Comparison of ENCODE assay signal across 10 cellular contexts in the genomic region with DNA sequence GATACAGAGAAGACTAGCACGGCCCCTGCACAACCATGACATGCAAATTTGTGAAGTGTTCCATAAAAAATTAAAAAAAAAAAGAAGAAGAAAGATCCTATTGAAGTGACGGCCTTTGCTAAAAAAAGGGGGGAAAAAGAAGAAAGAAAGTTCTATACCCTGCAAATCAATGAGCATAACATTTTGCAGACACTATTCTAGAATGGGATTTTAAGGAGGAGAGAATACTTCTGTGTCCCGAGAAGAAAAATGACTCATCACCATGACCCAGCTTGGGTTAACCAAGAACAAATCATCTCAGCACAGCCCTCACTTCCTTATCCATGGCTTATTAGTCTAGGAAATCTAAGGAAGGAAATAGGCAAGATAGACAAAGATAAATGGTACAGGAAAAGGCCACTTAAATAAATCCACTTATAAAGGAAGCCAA. TPM values are rescaled to one million over a fixed set of nuclear protein-coding genes. Genes with fewer than 3 reads are reported as not detected.
DNase-seq lines count a peak whose midpoint lies in the region; ATAC-seq and TF ChIP-seq lines count a peak whose summit lies in the region.
"Had no signal": no experiment of that assay in that cellular context is flagged by ENCODE, and none has a peak within 500 bp of the region (broad histone marks: within the 10 kb centered on the region; RNA-seq: fewer than 3 reads in every experiment).

No MANE protein-coding gene starts in this region.

- TF ChIP-seq CTCF in PC-3 (conservative IDR thresholded peaks at IDR 0.05; ENCODE audit: low read depth, low read length) (no peak), epithelial cell of esophagus (IDR thresholded peaks at IDR 0.05; ENCODE audit: insufficient read depth, low read depth, low read length, missing control alignments) (no peak), sigmoid colon (IDR thresholded peaks at IDR 0.05) (no peak), stomach (IDR thresholded peaks at IDR 0.05) (no peak)

- no peaks in the 10 kb centered on the region for H3F3A ChIP-seq in PC-3 (ENCODE audit: low read length, unreplicated experiment)

- POLR2A ChIA-PET in PC-3 (lab: Charles Lee; ENCODE audit: unreplicated experiment), result no interaction called here

- peaks cover 2% of the 10 kb centered on the region for H3K4me1 Mint-ChIP-seq in activated T-helper 2 cell treated with anti-CD3 and anti-CD28 coated beads, Interferon-gamma antibody, Interleukin-2, Interleukin-4, amounts not matched to agents 10 μg/mL and 5 μg/mL and 100 μg/mL, durations not matched to agents 14 hours and 24 hours and 36 hours (ENCODE audit: low read depth)

- H3K4me3 Mint-ChIP-seq in activated T-helper 2 cell treated with anti-CD3 and anti-CD28 coated beads, Interferon-gamma antibody, Interleukin-2, Interleukin-4, amounts not matched to agents 10 μg/mL and 5 μg/mL and 100 μg/mL, durations not matched to agents 14 hours and 24 hours and 36 hours (ENCODE audit: low read depth), result no peak overlapping the region

- no peak overlapping the region for H3K4me2 ChIP-seq in PC-3 (ENCODE audit: low read length)

- peaks cover 11% of the 10 kb centered on the region for H3K27me3 Mint-ChIP-seq in activated T-helper 2 cell treated with anti-CD3 and anti-CD28 coated beads, Interferon-gamma antibody, Interleukin-2, Interleukin-4, amounts not matched to agents 10 μg/mL and 5 μg/mL and 100 μg/mL, durations not matched to agents 14 hours and 24 hours and 36 hours (ENCODE audit: low read depth)

- H3K9me3 ChIP-seq in PC-3 (ENCODE audit: low read length) (no peaks in the 10 kb centered on the region), sigmoid colon (no peaks in the 10 kb centered on the region), stomach (no peaks in the 10 kb centered on the region)

- no peaks in the 10 kb centered on the region for H3K9me2 ChIP-seq in PC-3 (replicated peaks; ENCODE audit: low read length)

- CTCF ChIA-PET in PC-3 (lab: Charles Lee), result interaction anchor here (0.7 kb wide), 1 partner anchor 14 kb away, joined by 3 read pairs; no protein-coding TSS in a partner anchor

- WGBS in sigmoid colon, 2 donors, result 64 to 75% methylated on average over 3 of the region's 3 CpGs
- 65 to 71% (median 67%) methylated on average over 3 of the region's 3 CpGs for WGBS in stomach, 5 donors

- ATAC-seq in PC-3 (peak; percentile 80), GM19455 (IDR thresholded peaks at IDR 0.05; ENCODE audit: unreplicated experiment) (no peak)
- ATAC-seq: sciatic nerve had no signal

- BruUV-seq in PC-3 (replicated peaks; lab: Mats Ljungman, UMichigan), result no TSS peak

- no peaks in the 10 kb centered on the region for H3K36me3 Mint-ChIP-seq in activated T-helper 2 cell treated with anti-CD3 and anti-CD28 coated beads, Interferon-gamma antibody, Interleukin-2, Interleukin-4, amounts not matched to agents 10 μg/mL and 5 μg/mL and 100 μg/mL, durations not matched to agents 14 hours and 24 hours and 36 hours (ENCODE audit: low read depth)

- TF ChIP-seq EP300 in sigmoid colon (IDR thresholded peaks at IDR 0.05) (no peak), stomach (IDR thresholded peaks at IDR 0.05) (no peak)

- no peak overlapping the region for H3K27ac Mint-ChIP-seq in activated T-helper 2 cell treated with anti-CD3 and anti-CD28 coated beads, Interferon-gamma antibody, Interleukin-2, Interleukin-4, amounts not matched to agents 10 μg/mL and 5 μg/mL and 100 μg/mL, durations not matched to agents 14 hours and 24 hours and 36 hours

- H3K27me3 ChIP-seq in PC-3 (ENCODE audit: low read length) (no peaks in the 10 kb centered on the region), sigmoid colon (no peaks in the 10 kb centered on the region), stomach (no peaks in the 10 kb centered on the region)

- intact Hi-C loops in PC-3 (cut with micrococcal nuclease), result no loop called here
- intact Hi-C loops in sigmoid colon (cut with DNase I), result no loop called here
- intact Hi-C loops in stomach (cut with DNase I; ENCODE audit: low total_unique reads), result no loop called here
- intact Hi-C loops in activated T-helper 2 cell treated with anti-CD3 and anti-CD28 coated beads, Interferon-gamma antibody, Interleukin-2, Interleukin-4, amounts not matched to agents 10 μg/mL and 5 μg/mL and 100 μg/mL, durations not matched to agents 14 hours and 24 hours and 36 hours (cut with micrococcal nuclease), result no loop called here

- TF ChIP-seq POLR2A in sigmoid colon (IDR thresholded peaks at IDR 0.05) (no peak), stomach (IDR thresholded peaks at IDR 0.05) (no peak)

- H3K4me3 ChIP-seq in PC-3 (ENCODE audit: low read length), result no peak overlapping the region
- H3K4me3 ChIP-seq in epithelial cell of esophagus (ENCODE audit: low read length), result no peak overlapping the region
- H3K4me3 ChIP-seq in sigmoid colon, result no peak overlapping the region
- H3K4me3 ChIP-seq in stomach, result no peak overlapping the region
- H3K4me3 ChIP-seq: coronary artery had no signal

- H3K4me1 ChIP-seq in PC-3 (ENCODE audit: insufficient read depth, low read length), result peaks cover 5% of the 10 kb centered on the region; the same call in 1 of the 2 replicates
- no peaks in the 10 kb centered on the region for H3K4me1 ChIP-seq in sigmoid colon
- H3K4me1 ChIP-seq in stomach, result peaks cover 0 to 7% (median 0%) of the 10 kb centered on the region in 4 donors

- DNase-seq in H4 (ENCODE audit: low spot score), result peak; percentile 53
- peak; percentile 65 for DNase-seq in PC-3
- peak; percentile 75 for DNase-seq in epithelial cell of esophagus (ENCODE audit: low read depth)
- DNase-seq in sigmoid colon, result peak; percentile 26
- no peak for DNase-seq in stomach
- no peak for DNase-seq in activated T-helper 2 cell treated with anti-CD3 and anti-CD28 coated beads, Interferon-gamma antibody, Interleukin-2, Interleukin-4, amounts not matched to agents 10 μg/mL and 5 μg/mL and 100 μg/mL, durations not matched to agents 14 hours and 24 hours and 36 hours (ENCODE audit: low spot score)
- DNase-seq: NCI-H1436 treated with DMSO at 0.1 percent for 48 hours had no signal

- no peaks in the 10 kb centered on the region for H3K9me3 Mint-ChIP-seq in activated T-helper 2 cell treated with anti-CD3 and anti-CD28 coated beads, Interferon-gamma antibody, Interleukin-2, Interleukin-4, amounts not matched to agents 10 μg/mL and 5 μg/mL and 100 μg/mL, durations not matched to agents 14 hours and 24 hours and 36 hours

- H3K9ac ChIP-seq in PC-3 (ENCODE audit: low read length), result no peak overlapping the region

- no peaks in the 10 kb centered on the region for H3K36me3 ChIP-seq in PC-3 (ENCODE audit: low read depth, low read length)
- no peaks in the 10 kb centered on the region for H3K36me3 ChIP-seq in sigmoid colon
- no peaks in the 10 kb centered on the region for H3K36me3 ChIP-seq in stomach

- no peaks in the 10 kb centered on the region for H4K20me1 ChIP-seq in PC-3 (ENCODE audit: low read length)

- H2AFZ ChIP-seq in PC-3 (ENCODE audit: low read length), result no peak overlapping the region

- no peak overlapping the region for H3K27ac ChIP-seq in PC-3 (ENCODE audit: low read length)
- no peak overlapping the region for H3K27ac ChIP-seq in sigmoid colon
- no peak overlapping the region for H3K27ac ChIP-seq in stomach
- H3K27ac ChIP-seq: coronary artery had no signal

- no peaks in the 10 kb centered on the region for H3K79me2 ChIP-seq in PC-3 (ENCODE audit: low read length)

RNA-seq across cellular contexts. Expression of a gene that starts 7.4 kb away (rescaled TPM):
- 11.7 and 12.4 TPM in 2 replicates for total RNA-seq in H4 (2014; rRNA removed; shearing (Covaris generic))
- 21.2 and 23.0 TPM in 2 replicates for total RNA-seq in PC-3 (2014; rRNA removed)
- 10 to 100 TPM; 25.1 to 40.4 (median 31.9) TPM for total RNA-seq in sigmoid colon
- polyA plus RNA-seq in sigmoid colon, result 10 to 100 TPM in 2 of 3 donors, 1 to 10 TPM in 1; 5.5 to 31.2 (median 21.6) TPM
- 10 to 100 TPM in 4 of 5 donors, 1 to 10 TPM in 1; 1.8 to 43.7 (median 27.5) TPM for total RNA-seq in stomach
- 10 to 100 TPM; 12.5 to 16.5 (median 13.0) TPM for polyA plus RNA-seq in stomach
- total RNA-seq in activated T-helper 2 cell treated with anti-CD3 and anti-CD28 coated beads, Interferon-gamma antibody, Interleukin-2, Interleukin-4, amounts not matched to agents 10 μg/mL and 5 μg/mL and 100 μg/mL, durations not matched to agents 14 hours and 24 hours and 36 hours, result 14.8 and 15.0 TPM in 2 replicates

Comparison
In these comparisons a context has a peak if more than half of its experiments do, and no peak if none do; other contexts are left out.
1. DNase-seq: peak in H4 (single experiment), PC-3 (single experiment), epithelial cell of esophagus (single experiment) and sigmoid colon (single experiment); none in stomach (single experiment) and activated T-helper 2 cell treated with anti-CD3 and anti-CD28 coated beads, Interferon-gamma antibody, Interleukin-2, Interleukin-4, amounts not matched to agents 10 μg/mL and 5 μg/mL and 100 μg/mL, durations not matched to agents 14 hours and 24 hours and 36 hours (single experiment).